ENCODE assay signal across 8 cellular contexts in the genomic region with DNA sequence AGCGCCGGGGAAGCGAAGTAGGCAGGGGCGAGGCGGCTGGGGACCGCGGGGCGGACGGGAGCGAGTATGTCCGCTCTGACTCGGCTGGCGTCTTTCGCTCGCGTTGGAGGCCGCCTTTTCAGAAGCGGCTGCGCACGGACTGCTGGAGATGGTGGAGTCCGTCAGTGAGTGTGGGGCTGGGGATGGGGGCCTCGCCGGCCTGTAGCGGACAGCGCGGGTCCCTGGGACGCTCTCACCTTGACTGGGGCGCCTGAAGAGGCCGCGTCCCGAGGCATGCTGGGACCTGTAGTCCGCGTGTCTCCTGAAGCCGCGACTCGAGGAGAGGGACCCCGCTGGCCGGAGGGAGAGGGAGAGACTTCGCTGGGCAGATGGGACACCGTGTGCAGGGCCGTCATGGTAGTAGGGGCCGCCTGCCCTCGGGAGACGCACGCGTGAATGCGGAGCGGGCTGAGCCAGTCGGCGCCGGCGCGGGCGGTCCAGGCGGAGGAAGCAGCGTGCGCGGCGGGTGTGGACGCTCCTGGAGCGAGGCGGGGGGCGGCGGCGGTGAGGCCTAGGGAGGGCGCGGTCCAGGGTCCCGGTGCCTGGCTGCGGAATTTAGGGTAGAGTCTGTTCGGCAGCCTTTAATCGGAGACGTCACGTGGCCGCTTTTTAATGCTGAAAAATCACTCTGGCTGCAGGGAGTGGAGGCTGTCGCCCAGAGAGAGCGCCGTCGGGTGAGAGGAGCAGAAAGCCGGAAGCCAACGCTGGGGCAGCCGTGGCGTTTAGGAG. TPM values are rescaled to one million over a fixed set of nuclear protein-coding genes. Genes with fewer than 3 reads are reported as not detected.
DNase-seq lines count a peak whose midpoint lies in the region; ATAC-seq lines count a peak whose summit lies in the region.

A gene (plus strand): TSS at position 30 of the 768 bp plus-strand sequence. CDS start 37 bp downstream, at position 67.

- H3K4me3 ChIP-seq in Jurkat, Clone E6-1 (ENCODE audit: low read length), result peak within 1 kb of the TSS; percentile 81
- H3K4me3 ChIP-seq in neuron (ENCODE audit: low read length), result peak within 1 kb of the TSS; percentile 70

- peak within 1 kb of the TSS; percentile 93 for H3K27ac ChIP-seq in substantia nigra (ENCODE audit: low read depth, low read length, poor library complexity, severe bottlenecking)

- peak within 1 kb of the TSS; percentile 88 for H2AFZ ChIP-seq in neuron (ENCODE audit: low read depth, low read length)

- ATAC-seq in GM21723 (IDR thresholded peaks at IDR 0.05; ENCODE audit: unreplicated experiment), result peak; percentile 93

- H3K36me3 ChIP-seq in neuron (ENCODE audit: insufficient read depth, low read length), result no peaks in the 10 kb centered on the region

- H3K9me3 ChIP-seq in neuron (ENCODE audit: low read length), result no peaks in the 10 kb centered on the region

- peaks cover 13% of the 10 kb centered on the region for H3K4me1 ChIP-seq in neuron (ENCODE audit: insufficient read depth, low read length)

- DNase-seq in ELR (ENCODE audit: low read depth) (peak; percentile 78), RPMI8226 (peak; percentile 90), foreskin melanocyte (peak; percentile 84), substantia nigra (lab: John Stamatoyannopoulos, UW) (peak in 47 of 49 donors; percentile 75 to 100 (median 93))
- DNase-seq in Jurkat, Clone E6-1 (ENCODE audit: low read depth, low spot score), result peak; percentile 59
- DNase-seq in activated naive CD4-positive, alpha-beta T cell treated with Interleukin-2 at 50 U/mL for 16 hours, result peak; percentile 71

- no peaks in the 10 kb centered on the region for H3K27me3 ChIP-seq in neuron (ENCODE audit: insufficient read depth, low read length)

RNA-seq across cellular contexts. Expression of the gene that starts here (rescaled TPM):
- polyA plus RNA-seq in Jurkat, Clone E6-1 (2012; ENCODE audit: insufficient read depth, insufficient read length), result 246 TPM

Comparison
In these comparisons a context has a peak if more than half of its experiments do, and no peak if none do; other contexts are left out.
1. Peak in every context shown above with its lines: DNase-seq, ATAC-seq, H3K4me3 ChIP-seq and H3K27ac ChIP-seq.